Comparison of ENCODE assay signal across 8 cellular contexts in the genomic region with DNA sequence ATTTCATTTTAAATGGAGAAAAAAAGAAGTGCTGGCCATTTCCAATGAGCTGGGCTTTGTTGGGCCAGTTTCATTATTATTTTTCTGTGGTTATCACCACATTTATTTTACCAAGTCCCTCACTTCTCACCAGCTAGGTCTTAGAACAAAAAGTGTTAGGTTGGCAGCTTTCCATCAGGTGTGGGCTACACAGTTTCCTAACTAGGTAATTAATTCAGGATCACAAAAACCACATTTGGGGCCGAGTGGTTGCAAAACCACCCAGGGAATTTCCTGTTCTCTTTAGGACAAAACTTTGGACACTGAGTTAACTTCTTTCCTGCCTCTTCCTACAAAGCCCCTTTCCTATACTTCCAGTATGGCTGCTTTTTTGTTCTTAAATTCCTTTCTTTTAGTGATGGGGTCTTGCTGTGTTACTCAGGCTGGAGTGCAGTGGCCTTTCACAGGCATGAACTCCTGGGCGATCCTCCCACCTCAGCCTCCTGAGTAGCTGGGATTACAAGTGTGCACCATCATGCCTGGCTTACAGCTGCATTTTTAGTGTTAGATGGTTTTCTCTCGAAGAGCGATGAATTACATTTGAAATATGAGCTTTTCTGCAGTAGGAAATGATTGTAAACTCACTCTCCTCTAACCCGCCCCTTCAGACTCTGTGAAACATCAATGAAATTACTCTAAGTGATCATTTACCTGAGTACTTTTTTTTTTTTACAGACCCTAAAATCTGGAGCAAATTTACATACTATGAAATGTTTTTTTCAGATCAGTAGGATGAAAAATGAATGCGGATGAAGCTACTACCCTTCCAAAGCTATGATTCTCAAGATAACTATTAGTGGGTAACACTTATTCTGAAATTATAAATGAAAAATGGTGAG. TPM values are rescaled to one million over a fixed set of nuclear protein-coding genes. Genes with fewer than 3 reads are reported as not detected.
DNase-seq lines count a peak whose midpoint lies in the region; ATAC-seq and TF ChIP-seq lines count a peak whose summit lies in the region.

No MANE protein-coding gene starts in this region.

- WGBS in body of pancreas, 2 donors: 16 to 28% methylated on average over 6 of the region's 6 CpGs

- TF ChIP-seq CTCF in 22Rv1 (IDR thresholded peaks at IDR 0.05) (no peak), HL-60 (IDR thresholded peaks at IDR 0.05; ENCODE audit: insufficient read depth, low read length) (no peak), body of pancreas (IDR thresholded peaks at IDR 0.05) (no peak)

- H3K4me1 ChIP-seq in body of pancreas: peaks cover 25% of the 10 kb centered on the region
- peaks cover 17 to 29% of the 10 kb centered on the region in 2 donors for H3K4me1 ChIP-seq in mucosa of rectum (ENCODE audit: control insufficient read depth in 2 of 2, insufficient read depth in 2 of 2, low read length in 2 of 2)

- H3K4me3 ChIP-seq in HL-60 (replicated peaks; ENCODE audit: insufficient read depth, low read length) (no peak overlapping the region), body of pancreas (no peak overlapping the region), mucosa of rectum (ENCODE audit: low read length in 2 of 2) (no peak overlapping the region)

- ATAC-seq in body of pancreas: no peak
- no peak for ATAC-seq in HG02763 (IDR thresholded peaks at IDR 0.05; ENCODE audit: unreplicated experiment)
- ATAC-seq in HG03469 (IDR thresholded peaks at IDR 0.05; ENCODE audit: unreplicated experiment): no peak

- no peak for DNase-seq in HL-60 (ENCODE audit: low read depth in 1 of 2, low spot score in 1 of 2)
- peak in 1 of 4 donors; percentile 28 for DNase-seq in body of pancreas
- no peak for DNase-seq in NCI-H446 treated with DMSO at 0.1 percent for 48 hours (lab: John Stamatoyannopoulos, UW)
- no peak for DNase-seq in HK-2 (ENCODE audit: unreplicated experiment)

- TF ChIP-seq POLR2A in body of pancreas (IDR thresholded peaks at IDR 0.05): no peak

- no peaks in the 10 kb centered on the region for H3K27me3 ChIP-seq in HL-60 (ENCODE audit: insufficient read depth, poor library complexity, severe bottlenecking)
- no peaks in the 10 kb centered on the region for H3K27me3 ChIP-seq in body of pancreas
- H3K27me3 ChIP-seq in mucosa of rectum (ENCODE audit: control insufficient read depth in 2 of 2, insufficient read depth in 2 of 2, low read length in 2 of 2): no peaks in the 10 kb centered on the region

- no peaks in the 10 kb centered on the region for H3K9me3 ChIP-seq in body of pancreas
- H3K9me3 ChIP-seq in mucosa of rectum (ENCODE audit: control insufficient read depth in 2 of 2, low read length in 2 of 2): no peaks in the 10 kb centered on the region

- H3K27ac ChIP-seq in 22Rv1 (peak overlapping the region; percentile 95; the same call in 1 of the 2 replicates), HL-60 (replicated peaks) (peak overlapping the region; percentile 98), body of pancreas (peak overlapping the region; percentile 97 to 98 (median 97)), mucosa of rectum (ENCODE audit: low read depth in 2 of 2, low read length in 2 of 2) (peak overlapping the region; percentile 99 to 100)

- intact Hi-C loops in body of pancreas (cut with DNase I): no loop called here

- peak overlapping the region; percentile 94 to 96 for H3K9ac ChIP-seq in mucosa of rectum (ENCODE audit: low read depth in 1 of 2, low read length in 2 of 2)

- H3K36me3 ChIP-seq in body of pancreas (replicated peaks in 1 of 2; ENCODE audit: insufficient read depth in 1 of 2, low read depth in 2 of 2) (peaks cover 1 to 8% of the 10 kb centered on the region in 2 donors), mucosa of rectum (ENCODE audit: control insufficient read depth in 2 of 2, insufficient read depth in 2 of 2, low read length in 2 of 2) (peaks cover 5 to 25% of the 10 kb centered on the region in 2 donors)

RNA-seq across cellular contexts. Expression of a gene that starts 2.6 kb away (rescaled TPM):
- 100 to 1,000 TPM in 1 of 2 donors, 10 to 100 TPM in 1; 57.1 to 116 TPM for total RNA-seq in body of pancreas
